ENCODE assay signal across 1 cellular context in genomic region chr18:32478317-32478716, GRCh38.
TF ChIP-seq lines count a peak whose summit lies in the region.

No MANE protein-coding gene starts in this region.

TF ChIP-seq in K562, 482 proteins besides CTCF, POLR2A, EP300 and RAD21 (continued from another document):
- TF ChIP-seq RFX5 (IDR thresholded peaks at IDR 0.05; ENCODE audit: low read depth, low read length) (no peak), CBX8 (IDR thresholded peaks at IDR 0.05; ENCODE audit: borderline replicate concordance, extremely low read depth, low read depth, low read length, poor library complexity, severe bottlenecking) (no peak), MAFK (IDR thresholded peaks at IDR 0.05; ENCODE audit: low read length) (peak; percentile 58), HDAC3 (IDR thresholded peaks at IDR 0.05; ENCODE audit: borderline replicate concordance, partially characterized antibody) (no peak), NFATC3 (IDR thresholded peaks at IDR 0.05) (no peak), NFRKB (IDR thresholded peaks at IDR 0.05; ENCODE audit: low read depth) (no peak), YBX1 (IDR thresholded peaks at IDR 0.05) (no peak), ERF (CRISPR knock-in tag; IDR thresholded peaks at IDR 0.05) (no peak), E4F1 (CRISPR knock-in tag; IDR thresholded peaks at IDR 0.05; ENCODE audit: borderline replicate concordance) (no peak), ZNF316 (IDR thresholded peaks at IDR 0.05) (peak; percentile 76), MXD1 (CRISPR knock-in tag; IDR thresholded peaks at IDR 0.05; ENCODE audit: borderline replicate concordance, poor library complexity, severe bottlenecking) (no peak), ZNF589 (CRISPR knock-in tag; IDR thresholded peaks at IDR 0.05; ENCODE audit: low read depth) (no peak), FOXA1 (IDR thresholded peaks at IDR 0.05; ENCODE audit: borderline replicate concordance) (no peak), WHSC1 (IDR thresholded peaks at IDR 0.05; ENCODE audit: low read length) (no peak), HSF4 (CRISPR knock-in tag; IDR thresholded peaks at IDR 0.05; ENCODE audit: borderline replicate concordance) (no peak), ASH1L (IDR thresholded peaks at IDR 0.05; ENCODE audit: borderline replicate concordance, low read depth, partially characterized antibody) (no peak), HES1 (IDR thresholded peaks at IDR 0.05; ENCODE audit: low read depth) (no peak), SMARCA4 (IDR thresholded peaks at IDR 0.05) (no peak), C11orf30 (IDR thresholded peaks at IDR 0.05; ENCODE audit: low read depth) (peak; percentile 55), GTF3C2 (IDR thresholded peaks at IDR 0.05; ENCODE audit: borderline replicate concordance, extremely low read depth, insufficient read length) (no peak)
TF ChIP-seq in K562: peak in this region for 5.
